8 cellular contexts compared by ENCODE assay signal in genomic region chr12:105234197-105234596, GRCh38. TPM values are rescaled to one million over a fixed set of nuclear protein-coding genes. Genes with fewer than 3 reads are reported as not detected.
DNase-seq lines count a peak whose midpoint lies in the region; ATAC-seq, FAIRE-seq and TF ChIP-seq lines count a peak whose summit lies in the region.

No MANE protein-coding gene starts in this region.

- H3K18ac ChIP-seq in IMR-90 (ENCODE audit: low read depth, low read length) = no peak overlapping the region

- intact Hi-C loops in IMR-90 (cut with micrococcal nuclease) = loop anchor here (2.0 kb wide), 2 partner anchors 23 to 149 kb away; no protein-coding TSS in a partner anchor
- intact Hi-C loops in naive thymus-derived CD4-positive, alpha-beta T cell (cut with micrococcal nuclease) = loop anchor here (2.0 to 10.0 kb wide), 8 partner anchors 97 to 1393 kb away; partner anchors contain the start of genes HSP90B1 (in 2 of the 2), C12orf75 (in 1 of the 2), CKAP4 (in 1 of the 2) and NFYB (in 1 of the 2)

- no peak for DNase-seq in A549 (ENCODE audit: low read depth in 1 of 2, low spot score in 1 of 2)
- DNase-seq in IMR-90 = no peak
- DNase-seq in naive thymus-derived CD4-positive, alpha-beta T cell = no peak
- DNase-seq in stimulated activated CD4-positive, alpha-beta T cell treated with anti-CD3 and anti-CD28 coated beads, Interleukin-2, amount 100 ng/mL, for 48 hours = no peak
- no peak for DNase-seq in 8988T
- DNase-seq in NCI-H748 treated with DMSO at 0.1 percent for 48 hours (lab: John Stamatoyannopoulos, UW) = no peak

- H2BK15ac ChIP-seq in IMR-90 (ENCODE audit: low read depth, low read length) = peak overlapping the region; percentile 54; the same call in 1 of the 3 replicates

- H4K5ac ChIP-seq in IMR-90 (ENCODE audit: low read depth, low read length) = no peak overlapping the region; the same call in 1 of the 2 replicates

- H3K36me3 Mint-ChIP-seq in naive thymus-derived CD4-positive, alpha-beta T cell = peaks cover 0 to 20% (median 6%) of the 10 kb centered on the region in 5 donors

- peak overlapping the region; percentile 72; the same call in 1 of the 2 replicates for H2AK5ac ChIP-seq in IMR-90 (ENCODE audit: low read depth, low read length)

- peak overlapping the region; percentile 89; the same call in 1 of the 2 replicates for H3K9ac ChIP-seq in IMR-90 (ENCODE audit: low read depth, low read length)

- 89% methylated on average over 1 of the region's 1 CpG for WGBS in A549 (ENCODE audit: missing lambda C conversion rate)
- no CpG with 5 or more reads among the region's 1 CpG for WGBS in IMR-90 (ENCODE audit: extremely low coverage in 2 of 2, insufficient read length in 1 of 2), 2 experiments

- TF ChIP-seq CTCF in A549 (IDR thresholded peaks at IDR 0.05) = no peak
- TF ChIP-seq CTCF in IMR-90 (conservative IDR thresholded peaks at IDR 0.05; ENCODE audit: low read depth, low read length) = no peak

- H3K27me3 Mint-ChIP-seq in naive thymus-derived CD4-positive, alpha-beta T cell = peaks cover 0 to 3% (median 0%) of the 10 kb centered on the region in 5 donors

- peak overlapping the region; percentile 22; the same call in 1 of the 2 replicates for H2BK20ac ChIP-seq in IMR-90 (ENCODE audit: low read depth, low read length)

- H3K9me3 ChIP-seq in A549 = no peaks in the 10 kb centered on the region
- H3K9me3 ChIP-seq in IMR-90 (ENCODE audit: control insufficient read depth, insufficient read depth, low read length) = no peaks in the 10 kb centered on the region
- H3K9me3 ChIP-seq in naive thymus-derived CD4-positive, alpha-beta T cell (ENCODE audit: control insufficient read depth in 2 of 3, low read length in 3 of 3) = no peaks in the 10 kb centered on the region

- in situ Hi-C loops in IMR-90 (cut with MboI; ENCODE audit: low sequenced_read_pairs) = no loop called here

- H3K4me3 Mint-ChIP-seq in naive thymus-derived CD4-positive, alpha-beta T cell = peak overlapping the region in 9 of 10 donors; percentile 89 to 95 (median 93)

- dilution Hi-C loops in IMR-90 (cut with HindIII; ENCODE audit: low sequenced_read_pairs, unreplicated experiment) = no loop called here

- H3K4me3 ChIP-seq in A549 (no peak overlapping the region), IMR-90 (ENCODE audit: insufficient read depth, low read depth, low read length) (peak overlapping the region; percentile 93)
- peak overlapping the region; percentile 9 for H3K4me3 ChIP-seq in naive thymus-derived CD4-positive, alpha-beta T cell (ENCODE audit: low read length)

- H4K20me1 ChIP-seq in IMR-90 (ENCODE audit: insufficient read depth, low read length) = peaks cover 9% of the 10 kb centered on the region; the same call in 1 of the 2 replicates

- peak overlapping the region; percentile 18 for H2BK5ac ChIP-seq in IMR-90 (ENCODE audit: low read depth, low read length, poor library complexity, severe bottlenecking)

- H2AFZ ChIP-seq in IMR-90 (replicated peaks; ENCODE audit: low read length, poor library complexity) = no peak overlapping the region

- no peak for TF ChIP-seq RAD21 in A549 (conservative IDR thresholded peaks at IDR 0.05 in 1 of 2, IDR thresholded peaks at IDR 0.05 in 1 of 2)
- TF ChIP-seq RAD21 in IMR-90 (IDR thresholded peaks at IDR 0.05; ENCODE audit: low read length) = no peak

- no peak for FAIRE-seq in A549 (lab: Jason Lieb, UNC)

- no peak for TF ChIP-seq EP300 in A549 (IDR thresholded peaks at IDR 0.05)

- no peak for TF ChIP-seq POLR2A in A549 (IDR thresholded peaks at IDR 0.05; ENCODE audit: low read length)
- no peak for TF ChIP-seq POLR2A in IMR-90 (IDR thresholded peaks at IDR 0.05; ENCODE audit: low read depth, low read length)

- no peaks in the 10 kb centered on the region for H3K27me3 ChIP-seq in IMR-90 (ENCODE audit: control insufficient read depth, insufficient read depth, low read length)
- no peaks in the 10 kb centered on the region for H3K27me3 ChIP-seq in naive thymus-derived CD4-positive, alpha-beta T cell (ENCODE audit: control insufficient read depth in 2 of 2, insufficient read depth in 2 of 2, low read length in 2 of 2)

- H4K8ac ChIP-seq in IMR-90 (ENCODE audit: low read depth in 2 of 2, low read length in 2 of 2) = peak overlapping the region in 1 of 2 experiments; percentile 7; a peak in 1 of 4 replicates

- H3K4me1 ChIP-seq in A549 (peaks cover 14% of the 10 kb centered on the region; the same call in 2 of the 3 replicates), IMR-90 (ENCODE audit: control insufficient read depth, insufficient read depth, low read length) (peaks cover 15% of the 10 kb centered on the region)
- peaks cover 25 to 29% of the 10 kb centered on the region in 2 donors for H3K4me1 ChIP-seq in naive thymus-derived CD4-positive, alpha-beta T cell (ENCODE audit: control insufficient read depth in 2 of 2, insufficient read depth in 2 of 2, low read length in 2 of 2)

- POLR2A ChIA-PET in A549 (lab: Yijun Ruan, JAX) (no interaction called here), IMR-90 (lab: Charles Lee; ENCODE audit: unreplicated experiment) (no interaction called here)
- POLR2A ChIA-PET in naive thymus-derived CD4-positive, alpha-beta T cell (lab: Charles Lee) = interaction anchor here (1.1 to 3.9 kb wide), 3 partner anchors 10 to 98 kb away, joined by 3 to 16 read pairs (median 16); no protein-coding TSS in a partner anchor

- H3K14ac ChIP-seq in IMR-90 (replicated peaks; ENCODE audit: low read depth, low read length) = peak overlapping the region; percentile 73

- ATAC-seq in A549 = no peak
- no peak for ATAC-seq in IMR-90 (ENCODE audit: low read depth)
- ATAC-seq in naive thymus-derived CD4-positive, alpha-beta T cell = no peak
- ATAC-seq in HG02642 (IDR thresholded peaks at IDR 0.05; ENCODE audit: poor library complexity, unreplicated experiment) = no peak

- no peak overlapping the region; a peak in 1 of 6 replicates for H3K27ac ChIP-seq in A549
- peak overlapping the region; percentile 27; the same call in 1 of the 2 replicates for H3K27ac ChIP-seq in IMR-90 (ENCODE audit: insufficient read depth, low read length)
- peak overlapping the region; percentile 81 for H3K27ac ChIP-seq in cingulate gyrus (ENCODE audit: low read depth, low read length)
- H3K27ac ChIP-seq in naive thymus-derived CD4-positive, alpha-beta T cell (ENCODE audit: low read depth, low read length) = no peak overlapping the region

- peak overlapping the region; percentile 38 for H2AK9ac ChIP-seq in IMR-90 (replicated peaks; ENCODE audit: low read depth, low read length, poor library complexity)

- no peaks in the 10 kb centered on the region for H3K9me3 Mint-ChIP-seq in naive thymus-derived CD4-positive, alpha-beta T cell

- peak overlapping the region; percentile 93 for H3K56ac ChIP-seq in IMR-90 (ENCODE audit: extremely low read depth, insufficient read depth, low read length)

- peak overlapping the region; percentile 26 for H4K91ac ChIP-seq in IMR-90 (ENCODE audit: insufficient read depth, low read depth, low read length)

- BruUV-seq in IMR-90 (replicated peaks; lab: Mats Ljungman, UMichigan) = TSS peak; percentile 30

- peaks cover 10 to 49% of the 10 kb centered on the region in 2 experiments for H3K79me1 ChIP-seq in IMR-90 (ENCODE audit: low read depth in 1 of 2, low read length in 2 of 2)

- peaks cover 16% of the 10 kb centered on the region for H3K9me1 ChIP-seq in IMR-90 (ENCODE audit: insufficient read depth, low read length)

- peak overlapping the region; percentile 3 to 96 (median 91) for H3K27ac Mint-ChIP-seq in naive thymus-derived CD4-positive, alpha-beta T cell

- CTCF ChIA-PET in A549 (lab: Yijun Ruan, JAX) (interaction anchor here (0.8 to 6.4 kb wide), 5 partner anchors 11 to 150 kb away, joined by 3 to 49 read pairs (median 9); no protein-coding TSS in a partner anchor), IMR-90 (lab: Yijun Ruan, JAX) (interaction anchor here (1.9 kb wide), 1 partner anchor 135 kb away, joined by 4 read pairs; no protein-coding TSS in a partner anchor)
- CTCF ChIA-PET in naive thymus-derived CD4-positive, alpha-beta T cell (lab: Charles Lee) = interaction anchor here (0.6 to 0.8 kb wide), 2 partner anchors 99 to 833 kb away, joined by 3 to 5 read pairs; no protein-coding TSS in a partner anchor

- H2BK120ac ChIP-seq in IMR-90 (ENCODE audit: low read depth, low read length) = peak overlapping the region; percentile 29

- peak overlapping the region; percentile 83 for H3K23ac ChIP-seq in IMR-90 (ENCODE audit: low read depth, low read length)

- H3K4me1 Mint-ChIP-seq in naive thymus-derived CD4-positive, alpha-beta T cell = peaks cover 45 to 69% (median 58%) of the 10 kb centered on the region in 7 donors

- H3K36me3 ChIP-seq in IMR-90 (ENCODE audit: control insufficient read depth, insufficient read depth, low read length) = no peaks in the 10 kb centered on the region
- peaks cover 0 to 6% (median 0%) of the 10 kb centered on the region in 3 experiments for H3K36me3 ChIP-seq in naive thymus-derived CD4-positive, alpha-beta T cell (ENCODE audit: control insufficient read depth in 2 of 3, insufficient read depth in 3 of 3, low read length in 3 of 3)

- H3K4me2 ChIP-seq in A549 (peak overlapping the region; percentile 82), IMR-90 (ENCODE audit: low read depth, low read length) (peak overlapping the region; percentile 97)

- peak overlapping the region; percentile 28 for H3K4ac ChIP-seq in IMR-90 (ENCODE audit: low read depth, low read length)

TF ChIP-seq in IMR-90, 13 proteins besides CTCF, POLR2A, EP300 and RAD21:
- TF ChIP-seq MXI1 (IDR thresholded peaks at IDR 0.05; ENCODE audit: borderline replicate concordance, low read depth, low read length) (no peak), CHD1 (IDR thresholded peaks at IDR 0.05; ENCODE audit: low read depth, low read length) (no peak), MAZ (IDR thresholded peaks at IDR 0.05; ENCODE audit: borderline replicate concordance, low read depth, low read length) (no peak), SMC3 (IDR thresholded peaks at IDR 0.05; ENCODE audit: low read depth, low read length) (no peak), FOS (IDR thresholded peaks at IDR 0.05; ENCODE audit: low read depth, low read length) (no peak), NFE2L2 (IDR thresholded peaks at IDR 0.05; ENCODE audit: low read depth, low read length) (no peak), MAFK (IDR thresholded peaks at IDR 0.05; ENCODE audit: low read depth, low read length) (no peak), BHLHE40 (IDR thresholded peaks at IDR 0.05; ENCODE audit: low read depth, low read length) (no peak)

RNA-seq across cellular contexts. Expression of gene APPL2, which starts 1.8 kb away (rescaled TPM):
- polyA plus RNA-seq in A549 (2011; rRNA removed) (48.1 and 62.6 TPM in 2 replicates), A549 (2017; fragmentation: RNase III; extraction: RNeasy Plus Mini Kit Qiagen cat#74134 plus additional on column Dnase treatment) (21.7 to 25.8 TPM (median 24.1 TPM) in 3 replicates), IMR-90 (2012; rRNA removed) (50.3 and 65.8 TPM in 2 replicates)
- 19.2 and 22.1 TPM in 2 replicates for polyA plus RNA-seq in A549 (2012; cell fraction: cytosol; rRNA removed)
- 15.7 and 23.0 TPM in 2 replicates for polyA plus RNA-seq in A549 (2012; cell fraction: nucleus; rRNA removed)
- polyA minus RNA-seq in A549 (2011; rRNA and poly(A)+ RNA removed) = 34.5 and 37.0 TPM in 2 replicates
- total RNA-seq in IMR-90 (2012; rRNA removed) = 42.3 and 53.3 TPM in 2 replicates
- polyA plus RNA-seq in IMR-90 (2012; cell fraction: cytosol; rRNA removed) = 18.1 and 37.3 TPM in 2 replicates
- 26.2 and 113 TPM in 2 replicates for polyA plus RNA-seq in IMR-90 (2012; cell fraction: nucleus; rRNA removed; ENCODE audit: low replicate concordance)
- 10 to 100 TPM; 31.6 to 74.5 (median 58.3) TPM for total RNA-seq in naive thymus-derived CD4-positive, alpha-beta T cell
- polyA plus RNA-seq in naive thymus-derived CD4-positive, alpha-beta T cell = 10 to 100 TPM; 10.1 to 27.1 TPM

Comparison
In these comparisons a context has a peak if more than half of its experiments do, and no peak if none do; other contexts are left out.
1. H3K27ac ChIP-seq: peak in IMR-90 (single experiment) and cingulate gyrus (single experiment); none in A549 (0 of 2) and naive thymus-derived CD4-positive, alpha-beta T cell (single experiment).